Comparison of ENCODE assay signal across 31 cellular contexts in the genomic region with DNA sequence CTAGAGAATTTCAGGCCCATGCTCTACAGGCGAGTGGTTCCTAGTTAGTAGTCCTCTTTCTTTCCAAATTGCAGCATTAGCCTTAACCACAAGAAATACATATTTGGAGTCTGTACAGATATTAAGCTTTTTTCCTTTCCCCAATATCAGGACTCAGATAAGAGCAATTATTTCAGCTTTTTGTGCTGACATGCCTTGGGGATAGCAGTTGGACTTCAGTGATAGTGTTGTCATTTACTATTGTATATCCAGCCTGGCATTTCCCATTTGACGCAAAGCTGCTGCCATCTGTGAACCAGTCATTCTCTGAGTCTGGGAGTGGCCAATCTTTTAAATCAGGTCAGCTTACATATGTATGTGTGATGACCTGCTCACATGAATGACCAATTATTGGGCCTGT.
"Had no signal": no experiment of that assay in that cellular context is flagged by ENCODE, and none has a peak within 500 bp of the region (broad histone marks: within the 10 kb centered on the region; RNA-seq: fewer than 3 reads in every experiment).

No MANE protein-coding gene starts in this region.

- DNase-seq: activated effector memory CD4-positive, alpha-beta T cell treated with anti-CD3 and anti-CD28 coated beads, Interleukin-2, amount 50 U/mL, for 16 hours; activated effector memory CD4-positive, alpha-beta T cell treated with Interleukin-2 at 50 U/mL for 16 hours; activated gamma-delta T cell; activated gamma-delta T cell treated with Interleukin-2 at 50 U/mL for 16 hours; activated naive CD4-positive, alpha-beta T cell; activated naive CD4-positive, alpha-beta T cell treated with anti-CD3 and anti-CD28 coated beads for 36 hours; activated naive CD4-positive, alpha-beta T cell treated with anti-CD3 and anti-CD28 coated beads, Interleukin-2, amount 10 ng/mL, durations not matched to agents 7 days and 5 days; activated naive CD4-positive, alpha-beta T cell treated with anti-CD3 and anti-CD28 coated beads, Interleukin-2, amount 50 U/mL, for 16 hours; activated naive CD4-positive, alpha-beta T cell treated with Interleukin-2 at 50 U/mL for 16 hours; activated naive CD8-positive, alpha-beta T cell treated with anti-CD3 and anti-CD28 coated beads for 36 hours; activated naive CD8-positive, alpha-beta T cell treated with anti-CD3 and anti-CD28 coated beads, Interleukin-2, amount 10 ng/mL, durations not matched to agents 7 days and 5 days; activated naive CD8-positive, alpha-beta T cell treated with anti-CD3 and anti-CD28 coated beads, Interleukin-2, amount 50 U/mL, for 24 hours; activated T-cell treated with anti-CD3 and anti-CD28 coated beads, Interleukin-2, amount 50 U/mL, for 24 hours; activated T-cell treated with anti-CD3 and anti-CD28 coated beads, Interleukin-2, amount 50 U/mL, for 4 hours; activated T-cell treated with anti-CD3 and anti-CD28 coated beads, Interleukin-2, amount 50 U/mL, for 48 hours; activated T-cell treated with anti-CD3 and anti-CD28 coated beads, Interleukin-2, amount 50 U/mL, for 72 hours; adrenal gland; amniotic stem cell; amygdala; anterior cingulate cortex; aorta; body of pancreas; brain microvascular endothelial cell; caudate nucleus; central memory CD4-positive, alpha-beta T cell; cerebellar nuclear complex had no signal

- H3K36me3 ChIP-seq: adrenal gland, ascending aorta, brain microvascular endothelial cell, breast epithelium, cardiac muscle cell had no signal

- H3K9me3 ChIP-seq: adrenal gland, ascending aorta had no signal

- H3K4me3 ChIP-seq: adrenal gland, ascending aorta, body of pancreas, breast epithelium, cardiac muscle cell had no signal

- H3K27me3 ChIP-seq: adrenal gland, ascending aorta, brain microvascular endothelial cell, breast epithelium, cardiac muscle cell had no signal

- H3K4me1 ChIP-seq: adrenal gland, ascending aorta, body of pancreas, breast epithelium had no signal

- ATAC-seq: activated naive CD4-positive, alpha-beta T cell treated with anti-CD3 and anti-CD28 coated beads, Interleukin-2, amount 50 U/mL, for 72 hours; activated naive CD8-positive, alpha-beta T cell treated with anti-CD3 and anti-CD28 coated beads, Interleukin-2, amount 50 U/mL, for 24 hours; activated T-cell treated with anti-CD3 and anti-CD28 coated beads, Interleukin-2, amount 50 U/mL, for 4 hours; activated T-cell treated with anti-CD3 and anti-CD28 coated beads, Interleukin-2, amount 50 U/mL, for 72 hours; activated T-helper 17 cell treated with anti-CD3 and anti-CD28 coated beads, Interleukin-2, amount 50 U/mL, for 72 hours; body of pancreas had no signal

- H3K27ac ChIP-seq: adrenal gland, ascending aorta, body of pancreas, brain microvascular endothelial cell, breast epithelium, cardiac muscle cell had no signal
